ENCODE assay signal across 8 cellular contexts in genomic region chr1:234499119-234500039, GRCh38. TPM values are rescaled to one million over a fixed set of nuclear protein-coding genes. Genes with fewer than 3 reads are reported as not detected.
A peak's percentile ranks its signal among the peaks of the same experiment; 100 is the strongest.
DNase-seq lines count a peak whose midpoint lies in the region; ATAC-seq and TF ChIP-seq lines count a peak whose summit lies in the region.

No MANE protein-coding gene starts in this region.

- no peak overlapping the region for H3K4me3 Mint-ChIP-seq in activated CD4-positive, alpha-beta T cell treated with anti-CD3 and anti-CD28 coated beads, Interleukin-2, amount 10 ng/mL, durations not matched to agents 7 days and 5 days

- H3K4me1 ChIP-seq in colonic mucosa (no peaks in the 10 kb centered on the region), right lobe of liver (peaks cover 0 to 43% (median 9%) of the 10 kb centered on the region in 4 donors)

- DNase-seq in NCI-H524 treated with DMSO at 0.1 percent for 48 hours (lab: John Stamatoyannopoulos, UW) (peak; percentile 26), colonic mucosa (peak; percentile 95), right lobe of liver (peak; percentile 92 to 93 (median 92))
- peak; percentile 85 for DNase-seq in activated CD4-positive, alpha-beta T cell treated with anti-CD3 and anti-CD28 coated beads, Interleukin-2, amount 10 ng/mL, durations not matched to agents 7 days and 5 days
- DNase-seq in stimulated activated CD4-positive, alpha-beta T cell treated with anti-CD3 and anti-CD28 coated beads, Interleukin-2, amount 100 ng/mL, for 48 hours: peak; percentile 82 to 91

- no peak for TF ChIP-seq POLR2A in right lobe of liver (IDR thresholded peaks at IDR 0.05)

- peaks cover 1% of the 10 kb centered on the region for H3K9me3 Mint-ChIP-seq in activated CD4-positive, alpha-beta T cell treated with anti-CD3 and anti-CD28 coated beads, Interleukin-2, amount 10 ng/mL, durations not matched to agents 7 days and 5 days

- H3K27ac Mint-ChIP-seq in activated CD4-positive, alpha-beta T cell treated with anti-CD3 and anti-CD28 coated beads, Interleukin-2, amount 10 ng/mL, durations not matched to agents 7 days and 5 days: peak overlapping the region; percentile 87

- H3K27ac ChIP-seq in colonic mucosa: peak overlapping the region; percentile 41
- peak overlapping the region; percentile 78 to 95 (median 91) for H3K27ac ChIP-seq in right lobe of liver

- POLR2A ChIA-PET in activated CD4-positive, alpha-beta T cell treated with anti-CD3 and anti-CD28 coated beads, Interleukin-2, amount 10 ng/mL, durations not matched to agents 7 days and 5 days (lab: Charles Lee): interaction anchor here (0.6 to 1.3 kb wide), 2 partner anchors 346 to 428 kb away, joined by 3 read pairs; no protein-coding TSS in a partner anchor

- CTCF ChIA-PET in activated CD4-positive, alpha-beta T cell treated with anti-CD3 and anti-CD28 coated beads, Interleukin-2, amount 10 ng/mL, durations not matched to agents 7 days and 5 days (lab: Charles Lee): interaction anchor here (0.6 to 2.5 kb wide), 31 partner anchors 9 to 606 kb away, joined by 3 to 13 read pairs (median 3); partner anchors contain the start of gene IRF2BP2

- H3K9me3 ChIP-seq in colonic mucosa (no peaks in the 10 kb centered on the region), right lobe of liver (no peaks in the 10 kb centered on the region)

- no peaks in the 10 kb centered on the region for H3K27me3 Mint-ChIP-seq in activated CD4-positive, alpha-beta T cell treated with anti-CD3 and anti-CD28 coated beads, Interleukin-2, amount 10 ng/mL, durations not matched to agents 7 days and 5 days

- peak overlapping the region; percentile 46 to 57 for H3K9ac ChIP-seq in colonic mucosa (ENCODE audit: low read depth in 2 of 2, low read length in 2 of 2)

- no peak overlapping the region for H3K4me3 ChIP-seq in GM12875 (ENCODE audit: low read depth, low read length)
- no peak overlapping the region for H3K4me3 ChIP-seq in colonic mucosa
- H3K4me3 ChIP-seq in right lobe of liver: no peak overlapping the region

- H3K36me3 ChIP-seq in colonic mucosa (no peaks in the 10 kb centered on the region), right lobe of liver (no peaks in the 10 kb centered on the region)

- intact Hi-C loops in colonic mucosa (cut with DNase I) (loop anchor here (5.0 to 10.0 kb wide), 2 partner anchors 93 to 485 kb away; no protein-coding TSS in a partner anchor), right lobe of liver (cut with DNase I) (loop anchor here (5.0 to 10.0 kb wide), 3 partner anchors 95 to 588 kb away; no protein-coding TSS in a partner anchor)

- ATAC-seq in HG03139 (IDR thresholded peaks at IDR 0.05; ENCODE audit: unreplicated experiment): peak; percentile 44
- ATAC-seq in right lobe of liver: peak; percentile 87 to 93 (median 90)
- ATAC-seq in HG02588 (IDR thresholded peaks at IDR 0.05; ENCODE audit: unreplicated experiment): no peak

- H3K4me1 Mint-ChIP-seq in activated CD4-positive, alpha-beta T cell treated with anti-CD3 and anti-CD28 coated beads, Interleukin-2, amount 10 ng/mL, durations not matched to agents 7 days and 5 days: peaks cover 57% of the 10 kb centered on the region

- no peaks in the 10 kb centered on the region for H3K27me3 ChIP-seq in colonic mucosa
- H3K27me3 ChIP-seq in right lobe of liver: no peaks in the 10 kb centered on the region

- peaks cover 1% of the 10 kb centered on the region for H3K36me3 Mint-ChIP-seq in activated CD4-positive, alpha-beta T cell treated with anti-CD3 and anti-CD28 coated beads, Interleukin-2, amount 10 ng/mL, durations not matched to agents 7 days and 5 days (ENCODE audit: low read depth)

- TF ChIP-seq CTCF in GM12875 (IDR thresholded peaks at IDR 0.05; ENCODE audit: borderline replicate concordance, insufficient read depth, low read depth, low read length) (peak; percentile 89), colonic mucosa (IDR thresholded peaks at IDR 0.05) (peak; percentile 94), right lobe of liver (IDR thresholded peaks at IDR 0.05) (peak; percentile 94 to 98 (median 96))

- WGBS in right lobe of liver (ENCODE audit: insufficient coverage, low coverage, low lambda C conversion rate, missing lambda C conversion rate): 12% methylated on average over 22 of the region's 29 CpGs

RNA-seq across cellular contexts. Expression of gene TARBP1, which starts 20.4 kb away (rescaled TPM):
- 10 to 100 TPM; 31.3 to 33.2 TPM for total RNA-seq in activated CD4-positive, alpha-beta T cell treated with anti-CD3 and anti-CD28 coated beads, Interleukin-2, amount 10 ng/mL, durations not matched to agents 7 days and 5 days
- total RNA-seq in colonic mucosa (10 to 100 TPM; 19.6 to 23.1 TPM), right lobe of liver (10 to 100 TPM in 2 of 6 experiments, 1 to 10 TPM in 4; 7.2 to 16.7 (median 8.0) TPM)

Comparison
In these comparisons a context has a peak if more than half of its experiments do, and no peak if none do; other contexts are left out.
1. DNase-seq: peak in every context shown above with its lines; median percentile 95 in colonic mucosa; 92 in right lobe of liver; 86 in stimulated activated CD4-positive, alpha-beta T cell treated with anti-CD3 and anti-CD28 coated beads, Interleukin-2, amount 100 ng/mL, for 48 hours; 85 in activated CD4-positive, alpha-beta T cell treated with anti-CD3 and anti-CD28 coated beads, Interleukin-2, amount 10 ng/mL, durations not matched to agents 7 days and 5 days; 26 in NCI-H524 treated with DMSO at 0.1 percent for 48 hours.